ENCODE assay signal across 1 cellular context in genomic region chr2:230068658-230069080, GRCh38.
TF ChIP-seq lines count a peak whose summit lies in the region.

A gene with protein sequence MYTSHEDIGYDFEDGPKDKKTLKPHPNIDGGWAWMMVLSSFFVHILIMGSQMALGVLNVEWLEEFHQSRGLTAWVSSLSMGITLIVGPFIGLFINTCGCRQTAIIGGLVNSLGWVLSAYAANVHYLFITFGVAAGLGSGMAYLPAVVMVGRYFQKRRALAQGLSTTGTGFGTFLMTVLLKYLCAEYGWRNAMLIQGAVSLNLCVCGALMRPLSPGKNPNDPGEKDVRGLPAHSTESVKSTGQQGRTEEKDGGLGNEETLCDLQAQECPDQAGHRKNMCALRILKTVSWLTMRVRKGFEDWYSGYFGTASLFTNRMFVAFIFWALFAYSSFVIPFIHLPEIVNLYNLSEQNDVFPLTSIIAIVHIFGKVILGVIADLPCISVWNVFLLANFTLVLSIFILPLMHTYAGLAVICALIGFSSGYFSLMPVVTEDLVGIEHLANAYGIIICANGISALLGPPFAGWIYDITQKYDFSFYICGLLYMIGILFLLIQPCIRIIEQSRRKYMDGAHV (minus strand): TSS chr2:230068924. CDS start chr2:230059352, 9,572 bp downstream.

TF ChIP-seq in HEK293, 187 proteins besides CTCF, POLR2A, EP300 and RAD21 (continued from another document and continues in another):
- TF ChIP-seq ZFP3 (tag by site-specific recombination; IDR thresholded peaks at IDR 0.05; ENCODE audit: low read depth) (no peak), ZNF792 (tag by site-specific recombination; IDR thresholded peaks at IDR 0.05) (no peak), ZBTB17 (tag by site-specific recombination; IDR thresholded peaks at IDR 0.05) (peak; percentile 50; the same call in 1 of the 2 replicates), ZNF529 (tag by site-specific recombination; IDR thresholded peaks at IDR 0.05; ENCODE audit: insufficient replicate concordance) (no peak), ZNF530 (tag by site-specific recombination; IDR thresholded peaks at IDR 0.05; ENCODE audit: low read depth) (no peak), ZNF155 (tag by site-specific recombination; IDR thresholded peaks at IDR 0.05) (no peak), ZNF184 (tag by site-specific recombination; IDR thresholded peaks at IDR 0.05) (no peak), SCRT1 (tag by site-specific recombination; IDR thresholded peaks at IDR 0.05; ENCODE audit: borderline replicate concordance) (no peak), HOXA7 (CRISPR knock-in tag; IDR thresholded peaks at IDR 0.05; ENCODE audit: borderline replicate concordance) (no peak), ZNF596 (tag by site-specific recombination; IDR thresholded peaks at IDR 0.05) (no peak), AEBP2 (tag by site-specific recombination; IDR thresholded peaks at IDR 0.05; ENCODE audit: borderline replicate concordance) (no peak), MEIS1 (CRISPR knock-in tag; IDR thresholded peaks at IDR 0.05; ENCODE audit: borderline replicate concordance) (no peak), ZBTB48 (tag by site-specific recombination; IDR thresholded peaks at IDR 0.05) (no peak), ZNF585B (tag by site-specific recombination; IDR thresholded peaks at IDR 0.05) (no peak), ZNF555 (tag by site-specific recombination; conservative IDR thresholded peaks at IDR 0.05) (no peak), ZNF692 (tag by site-specific recombination; IDR thresholded peaks at IDR 0.05) (no peak), ZBTB11 (tag by site-specific recombination; conservative IDR thresholded peaks at IDR 0.05; ENCODE audit: low read depth) (peak; percentile 25; the same call in 1 of the 2 replicates), ZNF514 (tag by site-specific recombination; IDR thresholded peaks at IDR 0.05) (no peak), ZNF248 (tag by site-specific recombination; IDR thresholded peaks at IDR 0.05) (no peak), OSR2 (tag by site-specific recombination; IDR thresholded peaks at IDR 0.05) (no peak), ZNF654 (tag by site-specific recombination; IDR thresholded peaks at IDR 0.05; ENCODE audit: low read depth) (peak; percentile 17; the same call in 1 of the 2 replicates), GLIS2 (tag by site-specific recombination; IDR thresholded peaks at IDR 0.05) (no peak), ZNF174 (tag by site-specific recombination; IDR thresholded peaks at IDR 0.05) (no peak), ZNF266 (tag by site-specific recombination; IDR thresholded peaks at IDR 0.05; ENCODE audit: low read depth) (no peak), ZBTB26 (tag by site-specific recombination; optimal IDR thresholded peaks at IDR 0.05) (no peak), ZBTB10 (tag by site-specific recombination; IDR thresholded peaks at IDR 0.05) (no peak), ZNF335 (tag by site-specific recombination; conservative IDR thresholded peaks at IDR 0.05) (peak; percentile 4; the same call in 1 of the 2 replicates), KLF17 (tag by site-specific recombination; IDR thresholded peaks at IDR 0.05) (no peak), ZEB2 (tag by site-specific recombination; IDR thresholded peaks at IDR 0.05) (0 out of 2 replicates have a peak, but pooled peaks have one; percentile 4)
- TF ChIP-seq, protein P1, sequence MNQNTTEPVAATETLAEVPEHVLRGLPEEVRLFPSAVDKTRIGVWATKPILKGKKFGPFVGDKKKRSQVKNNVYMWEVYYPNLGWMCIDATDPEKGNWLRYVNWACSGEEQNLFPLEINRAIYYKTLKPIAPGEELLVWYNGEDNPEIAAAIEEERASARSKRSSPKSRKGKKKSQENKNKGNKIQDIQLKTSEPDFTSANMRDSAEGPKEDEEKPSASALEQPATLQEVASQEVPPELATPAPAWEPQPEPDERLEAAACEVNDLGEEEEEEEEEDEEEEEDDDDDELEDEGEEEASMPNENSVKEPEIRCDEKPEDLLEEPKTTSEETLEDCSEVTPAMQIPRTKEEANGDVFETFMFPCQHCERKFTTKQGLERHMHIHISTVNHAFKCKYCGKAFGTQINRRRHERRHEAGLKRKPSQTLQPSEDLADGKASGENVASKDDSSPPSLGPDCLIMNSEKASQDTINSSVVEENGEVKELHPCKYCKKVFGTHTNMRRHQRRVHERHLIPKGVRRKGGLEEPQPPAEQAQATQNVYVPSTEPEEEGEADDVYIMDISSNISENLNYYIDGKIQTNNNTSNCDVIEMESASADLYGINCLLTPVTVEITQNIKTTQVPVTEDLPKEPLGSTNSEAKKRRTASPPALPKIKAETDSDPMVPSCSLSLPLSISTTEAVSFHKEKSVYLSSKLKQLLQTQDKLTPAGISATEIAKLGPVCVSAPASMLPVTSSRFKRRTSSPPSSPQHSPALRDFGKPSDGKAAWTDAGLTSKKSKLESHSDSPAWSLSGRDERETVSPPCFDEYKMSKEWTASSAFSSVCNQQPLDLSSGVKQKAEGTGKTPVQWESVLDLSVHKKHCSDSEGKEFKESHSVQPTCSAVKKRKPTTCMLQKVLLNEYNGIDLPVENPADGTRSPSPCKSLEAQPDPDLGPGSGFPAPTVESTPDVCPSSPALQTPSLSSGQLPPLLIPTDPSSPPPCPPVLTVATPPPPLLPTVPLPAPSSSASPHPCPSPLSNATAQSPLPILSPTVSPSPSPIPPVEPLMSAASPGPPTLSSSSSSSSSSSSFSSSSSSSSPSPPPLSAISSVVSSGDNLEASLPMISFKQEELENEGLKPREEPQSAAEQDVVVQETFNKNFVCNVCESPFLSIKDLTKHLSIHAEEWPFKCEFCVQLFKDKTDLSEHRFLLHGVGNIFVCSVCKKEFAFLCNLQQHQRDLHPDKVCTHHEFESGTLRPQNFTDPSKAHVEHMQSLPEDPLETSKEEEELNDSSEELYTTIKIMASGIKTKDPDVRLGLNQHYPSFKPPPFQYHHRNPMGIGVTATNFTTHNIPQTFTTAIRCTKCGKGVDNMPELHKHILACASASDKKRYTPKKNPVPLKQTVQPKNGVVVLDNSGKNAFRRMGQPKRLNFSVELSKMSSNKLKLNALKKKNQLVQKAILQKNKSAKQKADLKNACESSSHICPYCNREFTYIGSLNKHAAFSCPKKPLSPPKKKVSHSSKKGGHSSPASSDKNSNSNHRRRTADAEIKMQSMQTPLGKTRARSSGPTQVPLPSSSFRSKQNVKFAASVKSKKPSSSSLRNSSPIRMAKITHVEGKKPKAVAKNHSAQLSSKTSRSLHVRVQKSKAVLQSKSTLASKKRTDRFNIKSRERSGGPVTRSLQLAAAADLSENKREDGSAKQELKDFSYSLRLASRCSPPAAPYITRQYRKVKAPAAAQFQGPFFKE (tag by site-specific recombination; IDR thresholded peaks at IDR 0.05; ENCODE audit: borderline replicate concordance) = no peak
- TF ChIP-seq, protein P2, sequence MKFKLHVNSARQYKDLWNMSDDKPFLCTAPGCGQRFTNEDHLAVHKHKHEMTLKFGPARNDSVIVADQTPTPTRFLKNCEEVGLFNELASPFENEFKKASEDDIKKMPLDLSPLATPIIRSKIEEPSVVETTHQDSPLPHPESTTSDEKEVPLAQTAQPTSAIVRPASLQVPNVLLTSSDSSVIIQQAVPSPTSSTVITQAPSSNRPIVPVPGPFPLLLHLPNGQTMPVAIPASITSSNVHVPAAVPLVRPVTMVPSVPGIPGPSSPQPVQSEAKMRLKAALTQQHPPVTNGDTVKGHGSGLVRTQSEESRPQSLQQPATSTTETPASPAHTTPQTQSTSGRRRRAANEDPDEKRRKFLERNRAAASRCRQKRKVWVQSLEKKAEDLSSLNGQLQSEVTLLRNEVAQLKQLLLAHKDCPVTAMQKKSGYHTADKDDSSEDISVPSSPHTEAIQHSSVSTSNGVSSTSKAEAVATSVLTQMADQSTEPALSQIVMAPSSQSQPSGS (tag by site-specific recombination; IDR thresholded peaks at IDR 0.05; ENCODE audit: low read depth) = no peak
- TF ChIP-seq, protein P3, sequence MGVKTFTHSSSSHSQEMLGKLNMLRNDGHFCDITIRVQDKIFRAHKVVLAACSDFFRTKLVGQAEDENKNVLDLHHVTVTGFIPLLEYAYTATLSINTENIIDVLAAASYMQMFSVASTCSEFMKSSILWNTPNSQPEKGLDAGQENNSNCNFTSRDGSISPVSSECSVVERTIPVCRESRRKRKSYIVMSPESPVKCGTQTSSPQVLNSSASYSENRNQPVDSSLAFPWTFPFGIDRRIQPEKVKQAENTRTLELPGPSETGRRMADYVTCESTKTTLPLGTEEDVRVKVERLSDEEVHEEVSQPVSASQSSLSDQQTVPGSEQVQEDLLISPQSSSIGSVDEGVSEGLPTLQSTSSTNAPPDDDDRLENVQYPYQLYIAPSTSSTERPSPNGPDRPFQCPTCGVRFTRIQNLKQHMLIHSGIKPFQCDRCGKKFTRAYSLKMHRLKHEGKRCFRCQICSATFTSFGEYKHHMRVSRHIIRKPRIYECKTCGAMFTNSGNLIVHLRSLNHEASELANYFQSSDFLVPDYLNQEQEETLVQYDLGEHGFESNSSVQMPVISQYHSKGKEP (tag by site-specific recombination; IDR thresholded peaks at IDR 0.05) = peak; percentile 56; the same call in 1 of the 2 replicates
